In genomic region chr14:50926851-50927386, GRCh38 we compare ENCODE assay signal across 1 cellular context.
A peak's percentile ranks its signal among the peaks of the same experiment; 100 is the strongest.
TF ChIP-seq lines count a peak whose summit lies in the region.

No MANE protein-coding gene starts in this region.

TF ChIP-seq in K562, 482 proteins besides CTCF, POLR2A, EP300 and RAD21 (continued from another document and continues in another):
- peak; percentile 44; the same call in 1 of the 2 replicates for TF ChIP-seq CREB3 (tag; conservative IDR thresholded peaks at IDR 0.05; ENCODE audit: low read depth)
- TF ChIP-seq CSDE1 (IDR thresholded peaks at IDR 0.05), result no peak
- peak; percentile 57; the same call in 1 of the 2 replicates for TF ChIP-seq GTF2E2 (tag; IDR thresholded peaks at IDR 0.05)
- no peak for TF ChIP-seq ZNF707 (CRISPR knock-in tag; conservative IDR thresholded peaks at IDR 0.05)
- TF ChIP-seq TRIM24 (IDR thresholded peaks at IDR 0.05), result peak; percentile 54 to 71
- no peak for TF ChIP-seq KDM5B (IDR thresholded peaks at IDR 0.05; ENCODE audit: insufficient replicate concordance, low read depth, low read length)
- no peak for TF ChIP-seq ZBTB9 (CRISPR knock-in tag; IDR thresholded peaks at IDR 0.05)
- no peak for TF ChIP-seq CREB3L1 (IDR thresholded peaks at IDR 0.05; ENCODE audit: borderline replicate concordance, low read depth)
- no peak for TF ChIP-seq ARHGAP35 (IDR thresholded peaks at IDR 0.05; ENCODE audit: partially characterized antibody)
- TF ChIP-seq, protein P1, sequence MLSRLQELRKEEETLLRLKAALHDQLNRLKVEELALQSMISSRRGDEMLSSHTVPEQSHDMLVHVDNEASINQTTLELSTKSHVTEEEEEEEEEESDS (CRISPR knock-in tag; IDR thresholded peaks at IDR 0.05), result no peak
- TF ChIP-seq BDP1 (IDR thresholded peaks at IDR 0.05; ENCODE audit: insufficient read depth, insufficient read length), result no peak
- no peak for TF ChIP-seq FOXP1 (CRISPR knock-in tag; IDR thresholded peaks at IDR 0.05)
- TF ChIP-seq ZNF780A (CRISPR knock-in tag; IDR thresholded peaks at IDR 0.05), result no peak
- TF ChIP-seq MCM2 (IDR thresholded peaks at IDR 0.05; ENCODE audit: low read depth), result no peak
- no peak for TF ChIP-seq SLC30A9 (CRISPR knock-in tag; IDR thresholded peaks at IDR 0.05)
- no peak for TF ChIP-seq PPARD (CRISPR knock-in tag; IDR thresholded peaks at IDR 0.05)
- no peak for TF ChIP-seq JUNB (CRISPR knock-in tag; conservative IDR thresholded peaks at IDR 0.05)
- TF ChIP-seq HSF4 (CRISPR knock-in tag; IDR thresholded peaks at IDR 0.05; ENCODE audit: borderline replicate concordance), result no peak
- peak; percentile 38; the same call in 1 of the 2 replicates for TF ChIP-seq ZNF384 (IDR thresholded peaks at IDR 0.05; ENCODE audit: low read depth, low read length)
- no peak for TF ChIP-seq ZBTB12 (CRISPR knock-in tag; IDR thresholded peaks at IDR 0.05)
- no peak for TF ChIP-seq KLF10 (CRISPR knock-in tag; IDR thresholded peaks at IDR 0.05)
- TF ChIP-seq MED1 (CRISPR knock-in tag; IDR thresholded peaks at IDR 0.05; ENCODE audit: borderline replicate concordance), result no peak
- TF ChIP-seq ILF3 (IDR thresholded peaks at IDR 0.05; ENCODE audit: borderline replicate concordance), result no peak
- no peak for TF ChIP-seq ZNF253 (CRISPR knock-in tag; conservative IDR thresholded peaks at IDR 0.05)
- TF ChIP-seq GABPA (tag; conservative IDR thresholded peaks at IDR 0.05; ENCODE audit: low read depth), result peak; percentile 33; the same call in 1 of the 2 replicates
- TF ChIP-seq CXXC5 (CRISPR knock-in tag; IDR thresholded peaks at IDR 0.05), result peak; percentile 30; the same call in 1 of the 2 replicates
- peak; percentile 69; the same call in 1 of the 2 replicates for TF ChIP-seq ETV5 (CRISPR knock-in tag; IDR thresholded peaks at IDR 0.05; ENCODE audit: low read depth)
- TF ChIP-seq, protein P2, sequence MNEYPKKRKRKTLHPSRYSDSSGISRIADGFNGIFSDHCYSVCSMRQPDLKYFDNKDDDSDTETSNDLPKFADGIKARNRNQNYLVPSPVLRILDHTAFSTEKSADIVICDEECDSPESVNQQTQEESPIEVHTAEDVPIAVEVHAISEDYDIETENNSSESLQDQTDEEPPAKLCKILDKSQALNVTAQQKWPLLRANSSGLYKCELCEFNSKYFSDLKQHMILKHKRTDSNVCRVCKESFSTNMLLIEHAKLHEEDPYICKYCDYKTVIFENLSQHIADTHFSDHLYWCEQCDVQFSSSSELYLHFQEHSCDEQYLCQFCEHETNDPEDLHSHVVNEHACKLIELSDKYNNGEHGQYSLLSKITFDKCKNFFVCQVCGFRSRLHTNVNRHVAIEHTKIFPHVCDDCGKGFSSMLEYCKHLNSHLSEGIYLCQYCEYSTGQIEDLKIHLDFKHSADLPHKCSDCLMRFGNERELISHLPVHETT (CRISPR knock-in tag; conservative IDR thresholded peaks at IDR 0.05 in 1 of 2, IDR thresholded peaks at IDR 0.05 in 1 of 2), result peak in 1 of 2 experiments; percentile 64; a peak in 1 of 4 replicates
- no peak for TF ChIP-seq ZBTB5 (IDR thresholded peaks at IDR 0.05)
- TF ChIP-seq ZKSCAN3 (CRISPR knock-in tag; IDR thresholded peaks at IDR 0.05), result no peak
- TF ChIP-seq FOS (IDR thresholded peaks at IDR 0.05; ENCODE audit: extremely low read depth, insufficient read length), result no peak
- no peak for TF ChIP-seq NFRKB (IDR thresholded peaks at IDR 0.05; ENCODE audit: low read depth)
- TF ChIP-seq ATF4 (CRISPR knock-in tag; IDR thresholded peaks at IDR 0.05), result 0 out of 2 replicates have a peak, but pooled peaks have one; percentile 45
- TF ChIP-seq CREM (IDR thresholded peaks at IDR 0.05; ENCODE audit: low read depth), result 0 out of 2 replicates have a peak, but pooled peaks have one; percentile 28
- TF ChIP-seq PML (IDR thresholded peaks at IDR 0.05; ENCODE audit: low read length), result 0 out of 2 replicates have a peak, but pooled peaks have one; percentile 36
- TF ChIP-seq ZZZ3 (IDR thresholded peaks at IDR 0.05), result no peak
- no peak for TF ChIP-seq LCOR (CRISPR knock-in tag; IDR thresholded peaks at IDR 0.05)
- TF ChIP-seq, protein P3, sequence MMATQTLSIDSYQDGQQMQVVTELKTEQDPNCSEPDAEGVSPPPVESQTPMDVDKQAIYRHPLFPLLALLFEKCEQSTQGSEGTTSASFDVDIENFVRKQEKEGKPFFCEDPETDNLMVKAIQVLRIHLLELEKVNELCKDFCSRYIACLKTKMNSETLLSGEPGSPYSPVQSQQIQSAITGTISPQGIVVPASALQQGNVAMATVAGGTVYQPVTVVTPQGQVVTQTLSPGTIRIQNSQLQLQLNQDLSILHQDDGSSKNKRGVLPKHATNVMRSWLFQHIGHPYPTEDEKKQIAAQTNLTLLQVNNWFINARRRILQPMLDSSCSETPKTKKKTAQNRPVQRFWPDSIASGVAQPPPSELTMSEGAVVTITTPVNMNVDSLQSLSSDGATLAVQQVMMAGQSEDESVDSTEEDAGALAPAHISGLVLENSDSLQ (IDR thresholded peaks at IDR 0.05), result peak; percentile 83
- TF ChIP-seq ZNF668 (CRISPR knock-in tag; IDR thresholded peaks at IDR 0.05), result no peak
- TF ChIP-seq MAZ (CRISPR knock-in tag; conservative IDR thresholded peaks at IDR 0.05 in 1 of 2, IDR thresholded peaks at IDR 0.05 in 1 of 2), result peak in 1 of 2 experiments; percentile 46; a peak in 2 of 4 replicates
- TF ChIP-seq ZKSCAN8 (CRISPR knock-in tag; IDR thresholded peaks at IDR 0.05), result peak; percentile 49; the same call in 1 of the 2 replicates
- 0 out of 2 replicates have a peak, but pooled peaks have one; percentile 14 for TF ChIP-seq HDAC2 (IDR thresholded peaks at IDR 0.05)
- TF ChIP-seq REST (CRISPR knock-in tag; IDR thresholded peaks at IDR 0.05; ENCODE audit: low read depth), result no peak
- TF ChIP-seq TEAD4 (IDR thresholded peaks at IDR 0.05; ENCODE audit: low read length), result peak; percentile 89
- TF ChIP-seq TEAD4 (CRISPR knock-in tag; IDR thresholded peaks at IDR 0.05; ENCODE audit: borderline replicate concordance), result no peak
- TF ChIP-seq ZNF764 (CRISPR knock-in tag; IDR thresholded peaks at IDR 0.05; ENCODE audit: low read depth), result no peak
- TF ChIP-seq ATF1 (CRISPR knock-in tag; IDR thresholded peaks at IDR 0.05), result no peak
- TF ChIP-seq ATF1 (tag; IDR thresholded peaks at IDR 0.05), result no peak
- TF ChIP-seq, protein P4, sequence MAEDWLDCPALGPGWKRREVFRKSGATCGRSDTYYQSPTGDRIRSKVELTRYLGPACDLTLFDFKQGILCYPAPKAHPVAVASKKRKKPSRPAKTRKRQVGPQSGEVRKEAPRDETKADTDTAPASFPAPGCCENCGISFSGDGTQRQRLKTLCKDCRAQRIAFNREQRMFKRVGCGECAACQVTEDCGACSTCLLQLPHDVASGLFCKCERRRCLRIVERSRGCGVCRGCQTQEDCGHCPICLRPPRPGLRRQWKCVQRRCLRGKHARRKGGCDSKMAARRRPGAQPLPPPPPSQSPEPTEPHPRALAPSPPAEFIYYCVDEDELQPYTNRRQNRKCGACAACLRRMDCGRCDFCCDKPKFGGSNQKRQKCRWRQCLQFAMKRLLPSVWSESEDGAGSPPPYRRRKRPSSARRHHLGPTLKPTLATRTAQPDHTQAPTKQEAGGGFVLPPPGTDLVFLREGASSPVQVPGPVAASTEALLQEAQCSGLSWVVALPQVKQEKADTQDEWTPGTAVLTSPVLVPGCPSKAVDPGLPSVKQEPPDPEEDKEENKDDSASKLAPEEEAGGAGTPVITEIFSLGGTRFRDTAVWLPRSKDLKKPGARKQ (CRISPR knock-in tag; IDR thresholded peaks at IDR 0.05), result no peak
- peak; percentile 76 for TF ChIP-seq CTBP1 (IDR thresholded peaks at IDR 0.05; ENCODE audit: borderline replicate concordance)
- TF ChIP-seq TAF7 (tag; IDR thresholded peaks at IDR 0.05), result no peak
- TF ChIP-seq CBX5 (IDR thresholded peaks at IDR 0.05; ENCODE audit: borderline replicate concordance, low read depth), result no peak
- TF ChIP-seq ZBED1 (IDR thresholded peaks at IDR 0.05), result no peak
- no peak for TF ChIP-seq ADNP (tag; IDR thresholded peaks at IDR 0.05)
- no peak for TF ChIP-seq HMG20B (CRISPR knock-in tag; IDR thresholded peaks at IDR 0.05)
- TF ChIP-seq TEAD1 (CRISPR knock-in tag; IDR thresholded peaks at IDR 0.05), result 0 out of 4 replicates have a peak, but pooled peaks of 1 of the 2 experiments have one; percentile 43
- no peak for TF ChIP-seq RBM15 (IDR thresholded peaks at IDR 0.05; ENCODE audit: insufficient read depth, low read length)
- no peak for TF ChIP-seq HDAC1 (IDR thresholded peaks at IDR 0.05)
- TF ChIP-seq TBP (optimal IDR thresholded peaks at IDR 0.05; ENCODE audit: low read depth, low read length), result no peak
- no peak for TF ChIP-seq HNRNPH1 (optimal IDR thresholded peaks at IDR 0.05; ENCODE audit: low read depth, low read length)
